In the genomic region with DNA sequence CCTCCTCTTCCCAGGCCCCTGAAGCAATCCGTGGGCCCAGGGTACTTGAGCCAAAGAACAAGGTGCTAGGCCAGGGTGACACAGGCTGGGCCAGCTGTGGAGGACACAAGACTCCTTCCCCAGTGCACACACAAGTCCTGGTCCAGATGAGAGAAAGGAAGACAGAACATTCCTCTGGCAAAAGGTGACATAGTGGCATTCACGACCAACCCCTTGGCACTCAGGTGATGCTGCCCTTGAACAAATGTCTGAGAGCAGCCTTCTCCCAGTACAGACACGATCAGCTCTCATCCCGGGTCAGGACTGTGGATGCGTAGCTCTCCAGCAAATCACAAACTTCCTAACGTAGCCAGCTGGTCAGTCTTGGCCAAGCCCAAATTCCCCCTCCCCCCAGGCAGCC, we compare ENCODE assay signal across 24 cellular contexts.
"Had no signal": no experiment of that assay in that cellular context is flagged by ENCODE, and none has a peak within 500 bp of the region (broad histone marks: within the 10 kb centered on the region; RNA-seq: fewer than 3 reads in every experiment).

No MANE protein-coding gene starts in this region.

- H3K27ac ChIP-seq: SK-N-MC, WERI-Rb-1 had no signal

- H3K4me3 Mint-ChIP-seq: activated CD4-positive, alpha-beta memory T cell treated with anti-CD3 and anti-CD28 coated beads, Interleukin-2, amount 10 ng/mL, durations not matched to agents 7 days and 5 days; activated CD4-positive, alpha-beta T cell treated with anti-CD3 and anti-CD28 coated beads for 36 hours; activated naive CD4-positive, alpha-beta T cell treated with anti-CD3 and anti-CD28 coated beads, Interleukin-2, amount 10 ng/mL, durations not matched to agents 7 days and 5 days; activated naive CD8-positive, alpha-beta T cell treated with anti-CD3 and anti-CD28 coated beads for 36 hours; T-cell had no signal

- H3K36me3 ChIP-seq: WERI-Rb-1 had no signal

- H3K27ac Mint-ChIP-seq: activated CD4-positive, alpha-beta memory T cell treated with anti-CD3 and anti-CD28 coated beads, Interleukin-2, amount 10 ng/mL, durations not matched to agents 7 days and 5 days; activated CD4-positive, alpha-beta T cell treated with anti-CD3 and anti-CD28 coated beads for 36 hours; activated naive CD4-positive, alpha-beta T cell treated with anti-CD3 and anti-CD28 coated beads, Interleukin-2, amount 10 ng/mL, durations not matched to agents 7 days and 5 days; activated naive CD8-positive, alpha-beta T cell treated with anti-CD3 and anti-CD28 coated beads for 36 hours; T-cell had no signal

- H3K27me3 Mint-ChIP-seq: activated CD4-positive, alpha-beta memory T cell treated with anti-CD3 and anti-CD28 coated beads, Interleukin-2, amount 10 ng/mL, durations not matched to agents 7 days and 5 days; activated CD4-positive, alpha-beta T cell treated with anti-CD3 and anti-CD28 coated beads for 36 hours had no signal

- H3K4me3 ChIP-seq: SK-N-MC had no signal

- DNase-seq: activated CD4-positive, alpha-beta memory T cell treated with anti-CD3 and anti-CD28 coated beads, Interleukin-2, amount 10 ng/mL, durations not matched to agents 7 days and 5 days; activated CD4-positive, alpha-beta T cell treated with anti-CD3 and anti-CD28 coated beads for 36 hours; activated CD4-positive, alpha-beta T cell treated with anti-CD3 and anti-CD28 coated beads, Interleukin-2, amount 50 U/mL, for 1 hour; activated CD8-positive, alpha-beta memory T cell treated with anti-CD3 and anti-CD28 coated beads, Interleukin-2, amount 50 U/mL, for 4 hours; activated gamma-delta T cell treated with Interleukin-2 at 50 U/mL for 16 hours; activated naive CD4-positive, alpha-beta T cell treated with anti-CD3 and anti-CD28 coated beads, Interleukin-2, amount 10 ng/mL, durations not matched to agents 7 days and 5 days; activated naive CD8-positive, alpha-beta T cell treated with anti-CD3 and anti-CD28 coated beads for 36 hours; activated T-cell treated with anti-CD3 and anti-CD28 coated beads, Interleukin-2, amount 50 U/mL, for 1 hour; caudate nucleus; MM.1S; NCI-H1105; NCI-H1436; NCI-H1694 treated with DMSO at 0.1 percent for 48 hours; NCI-H2029 treated with DMSO at 0.1 percent for 48 hours; NCI-H510A treated with DMSO at 0.1 percent for 48 hours; NCI-H69; NK-92 treated with Interleukin-12 subunit alpha and Interleukin-12 subunit beta, amount 100 ng/mL, for 24 hours; OCI-M1; T-cell; T-helper 2 cell; T1000; WERI-Rb-1 had no signal

- H3K36me3 Mint-ChIP-seq: activated naive CD4-positive, alpha-beta T cell treated with anti-CD3 and anti-CD28 coated beads, Interleukin-2, amount 10 ng/mL, durations not matched to agents 7 days and 5 days; activated naive CD8-positive, alpha-beta T cell treated with anti-CD3 and anti-CD28 coated beads for 36 hours; T-cell had no signal

- H3K4me1 Mint-ChIP-seq: activated CD4-positive, alpha-beta memory T cell treated with anti-CD3 and anti-CD28 coated beads, Interleukin-2, amount 10 ng/mL, durations not matched to agents 7 days and 5 days; activated CD4-positive, alpha-beta T cell treated with anti-CD3 and anti-CD28 coated beads for 36 hours; activated naive CD4-positive, alpha-beta T cell treated with anti-CD3 and anti-CD28 coated beads, Interleukin-2, amount 10 ng/mL, durations not matched to agents 7 days and 5 days; activated naive CD8-positive, alpha-beta T cell treated with anti-CD3 and anti-CD28 coated beads for 36 hours; T-cell had no signal

- ATAC-seq: activated CD4-positive, alpha-beta T cell treated with anti-CD3 and anti-CD28 coated beads for 36 hours; Panc1; T-cell had no signal
